14 cellular contexts compared by ENCODE assay signal in genomic region chr18:45167109-45167551, GRCh38.
A peak's percentile ranks its signal among the peaks of the same experiment; 100 is the strongest.
DNase-seq lines count a peak whose midpoint lies in the region; ATAC-seq and TF ChIP-seq lines count a peak whose summit lies in the region.
"Had no signal": no experiment of that assay in that cellular context is flagged by ENCODE, and none has a peak within 500 bp of the region (broad histone marks: within the 10 kb centered on the region; RNA-seq: fewer than 3 reads in every experiment).

No MANE protein-coding gene starts in this region.

- no peak for ATAC-seq in HG03135 (IDR thresholded peaks at IDR 0.05; ENCODE audit: unreplicated experiment)
- ATAC-seq: heart left ventricle, left lung had no signal

- DNase-seq in GM13977 (ENCODE audit: low spot score) = peak; percentile 3
- DNase-seq in LNCaP clone FGC (ENCODE audit: low read depth) = peak; percentile 58
- DNase-seq in choroid plexus epithelial cell (ENCODE audit: low read depth) = peak; percentile 54
- DNase-seq in smooth muscle cell (lab: John Stamatoyannopoulos, UW; ENCODE audit: unreplicated experiment) = no peak
- no peak for DNase-seq in activated T-cell treated with anti-CD3 and anti-CD28 coated beads, Interleukin-2, amount 50 U/mL, for 24 hours
- no peak for DNase-seq in kidney tubule cell (ENCODE audit: low spot score)
- DNase-seq: activated B cell treated with CpG ODN at 0.5 μM for 24 hours, heart left ventricle, left lung, NCI-H1092 treated with DMSO at 0.1 percent for 48 hours, SHP77 treated with DMSO at 0.1 percent for 48 hours had no signal

- H3K4me1 ChIP-seq in smooth muscle cell (ENCODE audit: low read depth) = no peaks in the 10 kb centered on the region

- TF ChIP-seq CTCF in GM13977 (IDR thresholded peaks at IDR 0.05; ENCODE audit: extremely low read depth, insufficient read depth, missing control alignments) (no peak), LNCaP clone FGC (IDR thresholded peaks at IDR 0.05; ENCODE audit: control insufficient read depth, extremely low read depth, insufficient read depth) (no peak), choroid plexus epithelial cell (conservative IDR thresholded peaks at IDR 0.05; ENCODE audit: low read depth, low read length) (no peak), smooth muscle cell (IDR thresholded peaks at IDR 0.05; ENCODE audit: borderline replicate concordance, insufficient read depth, poor library complexity, severe bottlenecking) (no peak)

- in situ Hi-C loops in GM13977 (cut with MboI; ENCODE audit: low pct_unique_long_range_greater_than_20kb, low sequenced_read_pairs, unreplicated experiment) = no loop called here

- H3K27ac Mint-ChIP-seq in activated T-cell treated with anti-CD3 and anti-CD28 coated beads, Interleukin-2, amount 50 U/mL, for 24 hours = no peak overlapping the region
- H3K27ac Mint-ChIP-seq: activated B cell treated with CpG ODN at 0.5 μM for 24 hours had no signal

- peak overlapping the region; percentile 44 for H3K9ac ChIP-seq in smooth muscle cell (ENCODE audit: low read depth)

- peak overlapping the region; percentile 34 for H3K4me2 ChIP-seq in smooth muscle cell

- no peaks in the 10 kb centered on the region for H3K4me1 Mint-ChIP-seq in activated T-cell treated with anti-CD3 and anti-CD28 coated beads, Interleukin-2, amount 50 U/mL, for 24 hours (ENCODE audit: low read depth)
- H3K4me1 Mint-ChIP-seq: neural crest cell had no signal

- H2AFZ ChIP-seq in smooth muscle cell (ENCODE audit: low read depth) = no peak overlapping the region

- no peaks in the 10 kb centered on the region for H4K20me1 ChIP-seq in smooth muscle cell (ENCODE audit: low read depth)

- H3K27me3 ChIP-seq in smooth muscle cell (ENCODE audit: low read depth) = no peaks in the 10 kb centered on the region
- H3K27me3 ChIP-seq: heart left ventricle, left lung, thyroid gland had no signal

- no peaks in the 10 kb centered on the region for H3K36me3 Mint-ChIP-seq in activated T-cell treated with anti-CD3 and anti-CD28 coated beads, Interleukin-2, amount 50 U/mL, for 24 hours (ENCODE audit: low read depth)

- no peaks in the 10 kb centered on the region for H3K79me2 ChIP-seq in smooth muscle cell (ENCODE audit: low read depth)

- WGBS in smooth muscle cell (ENCODE audit: low lambda C conversion rate) = 12% methylated on average over 2 of the region's 2 CpGs

- no peaks in the 10 kb centered on the region for H3K9me3 Mint-ChIP-seq in activated T-cell treated with anti-CD3 and anti-CD28 coated beads, Interleukin-2, amount 50 U/mL, for 24 hours
- H3K9me3 Mint-ChIP-seq: activated B cell treated with CpG ODN at 0.5 μM for 24 hours, neural crest cell had no signal

- H3K27ac ChIP-seq in smooth muscle cell (ENCODE audit: low read depth) = peak overlapping the region; percentile 85
- H3K27ac ChIP-seq: heart left ventricle, left lung, thyroid gland had no signal

- H3K4me3 ChIP-seq in LNCaP clone FGC (ENCODE audit: low read depth, low read length) = no peak overlapping the region
- no peak overlapping the region for H3K4me3 ChIP-seq in choroid plexus epithelial cell (ENCODE audit: low read depth, low read length)
- H3K4me3 ChIP-seq in smooth muscle cell = no peak overlapping the region
- H3K4me3 ChIP-seq: heart left ventricle, left lung, thyroid gland had no signal

- H3K9me3 ChIP-seq in smooth muscle cell (replicated peaks; ENCODE audit: low read depth) = no peaks in the 10 kb centered on the region
- H3K9me3 ChIP-seq: heart left ventricle, left lung, thyroid gland had no signal

- H3K27me3 Mint-ChIP-seq in activated T-cell treated with anti-CD3 and anti-CD28 coated beads, Interleukin-2, amount 50 U/mL, for 24 hours = peaks cover 12% of the 10 kb centered on the region
- H3K27me3 Mint-ChIP-seq: activated B cell treated with CpG ODN at 0.5 μM for 24 hours had no signal

- no peaks in the 10 kb centered on the region for H3K36me3 ChIP-seq in smooth muscle cell (ENCODE audit: low read depth)
- H3K36me3 ChIP-seq: heart left ventricle, left lung, thyroid gland had no signal

- peaks cover 18% of the 10 kb centered on the region for H3F3A ChIP-seq in smooth muscle cell (ENCODE audit: low read depth)

- H3K4me3 Mint-ChIP-seq in activated T-cell treated with anti-CD3 and anti-CD28 coated beads, Interleukin-2, amount 50 U/mL, for 24 hours = no peak overlapping the region
- H3K4me3 Mint-ChIP-seq: activated B cell treated with CpG ODN at 0.5 μM for 24 hours, neural crest cell had no signal

Comparison
In these comparisons a context has a peak if more than half of its experiments do, and no peak if none do; other contexts are left out.
1. DNase-seq: peak in GM13977 (single experiment), LNCaP clone FGC (single experiment) and choroid plexus epithelial cell (single experiment); none in smooth muscle cell (single experiment), activated T-cell treated with anti-CD3 and anti-CD28 coated beads, Interleukin-2, amount 50 U/mL, for 24 hours (single experiment) and kidney tubule cell (single experiment).